ENCODE assay signal across 17 cellular contexts in the genomic region with DNA sequence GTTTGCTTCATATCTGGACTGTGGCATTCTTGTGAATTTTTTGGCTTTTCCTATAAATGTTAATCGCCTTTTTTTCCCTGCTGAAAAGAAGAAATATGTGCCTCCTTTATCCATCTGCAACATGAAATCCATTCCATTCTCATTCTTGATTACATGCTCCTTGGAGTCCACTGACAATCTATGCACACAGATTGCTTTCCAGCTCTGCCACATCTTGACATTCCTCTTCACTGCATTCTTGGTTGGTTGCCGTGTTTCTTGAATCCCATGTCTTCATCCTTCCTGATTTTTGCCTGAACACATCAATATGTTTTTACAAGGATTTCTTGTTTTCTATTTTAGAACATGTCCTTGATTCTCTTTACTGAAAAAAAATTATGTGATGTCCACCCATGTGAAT.
"Had no signal": no experiment of that assay in that cellular context is flagged by ENCODE, and none has a peak within 500 bp of the region (broad histone marks: within the 10 kb centered on the region; RNA-seq: fewer than 3 reads in every experiment).

No MANE protein-coding gene starts in this region.

- H3K9me3 ChIP-seq: neutrophil, upper lobe of left lung had no signal

- H3K4me3 ChIP-seq: upper lobe of left lung had no signal

- H3K27ac ChIP-seq: foreskin keratinocyte, neutrophil, upper lobe of left lung had no signal

- DNase-seq: activated CD4-positive, alpha-beta memory T cell treated with anti-CD3 and anti-CD28 coated beads for 36 hours; activated gamma-delta T cell; activated naive CD8-positive, alpha-beta T cell treated with anti-CD3 and anti-CD28 coated beads for 36 hours; activated T-cell treated with anti-CD3 and anti-CD28 coated beads, Interleukin-2, amount 50 U/mL, for 48 hours; aorta; cortex of kidney; effector memory CD4-positive, alpha-beta T cell; foreskin keratinocyte; naive thymus-derived CD8-positive, alpha-beta T cell; right cardiac atrium; stimulated activated CD4-positive, alpha-beta T cell treated with anti-CD3 and anti-CD28 coated beads, Interleukin-2, amount 100 ng/mL, for 24 hours; stimulated activated naive B cell treated with anti-CD40 and anti-IgM and Interleukin-4, amounts not matched to agents 10 μg/mL and 1 μg/mL and 100 μg/mL, for 72 hours; substantia nigra; T1000; upper lobe of left lung had no signal

- H3K4me1 ChIP-seq: foreskin keratinocyte, upper lobe of left lung had no signal

- H3K36me3 ChIP-seq: upper lobe of left lung had no signal

- H3K27me3 ChIP-seq: foreskin keratinocyte, neutrophil, upper lobe of left lung had no signal

- H3K27ac Mint-ChIP-seq: activated CD4-positive, alpha-beta memory T cell treated with anti-CD3 and anti-CD28 coated beads for 36 hours; activated naive CD8-positive, alpha-beta T cell treated with anti-CD3 and anti-CD28 coated beads for 36 hours; progenitor cell of endocrine pancreas; stimulated activated naive B cell treated with anti-CD40 and anti-IgM and Interleukin-4, amounts not matched to agents 10 μg/mL and 1 μg/mL and 100 μg/mL, for 72 hours had no signal

- H3K4me1 Mint-ChIP-seq: activated naive CD8-positive, alpha-beta T cell treated with anti-CD3 and anti-CD28 coated beads for 36 hours; stimulated activated naive B cell treated with anti-CD40 and anti-IgM and Interleukin-4, amounts not matched to agents 10 μg/mL and 1 μg/mL and 100 μg/mL, for 72 hours had no signal

- ATAC-seq: foreskin keratinocyte; naive thymus-derived CD8-positive, alpha-beta T cell; right cardiac atrium; stimulated activated naive B cell treated with anti-CD40 and anti-IgM and Interleukin-4, amounts not matched to agents 10 μg/mL and 1 μg/mL and 100 μg/mL, for 72 hours had no signal

- H3K27me3 Mint-ChIP-seq: activated CD4-positive, alpha-beta memory T cell treated with anti-CD3 and anti-CD28 coated beads for 36 hours; activated naive CD8-positive, alpha-beta T cell treated with anti-CD3 and anti-CD28 coated beads for 36 hours; naive thymus-derived CD8-positive, alpha-beta T cell; progenitor cell of endocrine pancreas; stimulated activated naive B cell treated with anti-CD40 and anti-IgM and Interleukin-4, amounts not matched to agents 10 μg/mL and 1 μg/mL and 100 μg/mL, for 72 hours had no signal

- H3K9me3 Mint-ChIP-seq: activated CD4-positive, alpha-beta memory T cell treated with anti-CD3 and anti-CD28 coated beads for 36 hours; activated naive CD8-positive, alpha-beta T cell treated with anti-CD3 and anti-CD28 coated beads for 36 hours; naive thymus-derived CD8-positive, alpha-beta T cell; stimulated activated naive B cell treated with anti-CD40 and anti-IgM and Interleukin-4, amounts not matched to agents 10 μg/mL and 1 μg/mL and 100 μg/mL, for 72 hours had no signal

- H3K4me3 Mint-ChIP-seq: activated CD4-positive, alpha-beta memory T cell treated with anti-CD3 and anti-CD28 coated beads for 36 hours; activated naive CD8-positive, alpha-beta T cell treated with anti-CD3 and anti-CD28 coated beads for 36 hours; naive thymus-derived CD8-positive, alpha-beta T cell; stimulated activated naive B cell treated with anti-CD40 and anti-IgM and Interleukin-4, amounts not matched to agents 10 μg/mL and 1 μg/mL and 100 μg/mL, for 72 hours had no signal
